Comparison of ENCODE assay signal across 10 cellular contexts in the genomic region with DNA sequence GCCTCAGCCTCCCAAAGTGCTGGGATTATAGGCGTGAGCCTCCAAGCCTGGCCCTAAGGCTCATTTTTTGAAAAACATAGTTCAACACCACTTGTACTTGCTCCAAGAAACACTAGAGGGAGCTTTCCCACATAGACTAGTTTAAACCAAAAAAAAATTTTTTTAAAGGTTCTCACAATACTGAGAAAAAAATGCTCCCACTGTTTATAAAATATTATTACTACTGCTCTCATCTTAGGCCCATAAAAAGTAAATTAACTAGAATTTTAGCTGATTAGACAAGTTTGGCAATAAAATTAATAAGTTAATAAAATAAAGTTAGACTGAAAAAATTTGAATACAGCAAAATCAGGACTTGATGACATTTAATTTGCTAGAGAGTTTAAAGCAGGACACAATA.
DNase-seq lines count a peak whose midpoint lies in the region; ATAC-seq, FAIRE-seq and TF ChIP-seq lines count a peak whose summit lies in the region.
"Had no signal": no experiment of that assay in that cellular context is flagged by ENCODE, and none has a peak within 500 bp of the region (broad histone marks: within the 10 kb centered on the region; RNA-seq: fewer than 3 reads in every experiment).

No MANE protein-coding gene starts in this region.

- no peaks in the 10 kb centered on the region for H3K9me3 Mint-ChIP-seq in natural killer cell treated with Interleukin-12 subunit alpha and Interleukin-12 subunit beta and Interleukin-15 and Interleukin-18, amount 100 ng/mL, for 72 hours
- H3K9me3 Mint-ChIP-seq: activated naive CD8-positive, alpha-beta T cell treated with anti-CD3 and anti-CD28 coated beads, Interleukin-2, amount 10 ng/mL, durations not matched to agents 7 days and 5 days; CD8-positive, alpha-beta memory T cell had no signal

- CTCF ChIA-PET in RWPE1 (lab: Yijun Ruan, JAX) = interaction anchor here (0.7 to 1.7 kb wide), 10 partner anchors 44 to 182 kb away, joined by 3 to 12 read pairs (median 4); a partner anchor contains a TSS

- no peak overlapping the region for H3K4me3 Mint-ChIP-seq in natural killer cell treated with Interleukin-12 subunit alpha and Interleukin-12 subunit beta and Interleukin-15 and Interleukin-18, amount 100 ng/mL, for 72 hours
- H3K4me3 Mint-ChIP-seq: activated naive CD8-positive, alpha-beta T cell treated with anti-CD3 and anti-CD28 coated beads, Interleukin-2, amount 10 ng/mL, durations not matched to agents 7 days and 5 days; CD8-positive, alpha-beta memory T cell had no signal

- FAIRE-seq in HTR-8/SVneo (lab: Jason Lieb, UNC) = no peak

- ATAC-seq in GM21529 (IDR thresholded peaks at IDR 0.05; ENCODE audit: unreplicated experiment) (peak; percentile 80), esophagus mucosa (peak; percentile 65)
- ATAC-seq in natural killer cell treated with Interleukin-12 subunit alpha and Interleukin-12 subunit beta and Interleukin-15 and Interleukin-18, amount 100 ng/mL, for 72 hours = peak; percentile 57 to 66

- DNase-seq in NCI-H1105 treated with DMSO at 0.1 percent for 48 hours (lab: John Stamatoyannopoulos, UW) (peak; percentile 32), NCI-H1105 (lab: John Stamatoyannopoulos, UW) (no peak), HTR-8/SVneo (ENCODE audit: insufficient read length, low spot score) (peak; percentile 15), RWPE1 (ENCODE audit: low spot score) (peak; percentile 50), HuH-7.5 (ENCODE audit: low spot score) (no peak)
- DNase-seq in natural killer cell treated with Interleukin-12 subunit alpha and Interleukin-12 subunit beta and Interleukin-15 and Interleukin-18, amount 100 ng/mL, for 72 hours (ENCODE audit: low spot score) = no peak
- DNase-seq: activated naive CD8-positive, alpha-beta T cell treated with anti-CD3 and anti-CD28 coated beads, Interleukin-2, amount 10 ng/mL, durations not matched to agents 7 days and 5 days had no signal

- H3K27me3 Mint-ChIP-seq in natural killer cell treated with Interleukin-12 subunit alpha and Interleukin-12 subunit beta and Interleukin-15 and Interleukin-18, amount 100 ng/mL, for 72 hours = no peaks in the 10 kb centered on the region

- H3K36me3 Mint-ChIP-seq in natural killer cell treated with Interleukin-12 subunit alpha and Interleukin-12 subunit beta and Interleukin-15 and Interleukin-18, amount 100 ng/mL, for 72 hours = no peaks in the 10 kb centered on the region
- H3K36me3 Mint-ChIP-seq: activated naive CD8-positive, alpha-beta T cell treated with anti-CD3 and anti-CD28 coated beads, Interleukin-2, amount 10 ng/mL, durations not matched to agents 7 days and 5 days; CD8-positive, alpha-beta memory T cell had no signal

- peak overlapping the region in 1 of 2 donors; percentile 26 for H3K27ac Mint-ChIP-seq in natural killer cell treated with Interleukin-12 subunit alpha and Interleukin-12 subunit beta and Interleukin-15 and Interleukin-18, amount 100 ng/mL, for 72 hours
- H3K27ac Mint-ChIP-seq: activated naive CD8-positive, alpha-beta T cell treated with anti-CD3 and anti-CD28 coated beads, Interleukin-2, amount 10 ng/mL, durations not matched to agents 7 days and 5 days had no signal

- no peak overlapping the region for H3K27ac ChIP-seq in RWPE1

- peak; percentile 78 for TF ChIP-seq CTCF in RWPE1 (conservative IDR thresholded peaks at IDR 0.05; ENCODE audit: low read depth)

- H3K4me1 Mint-ChIP-seq in natural killer cell treated with Interleukin-12 subunit alpha and Interleukin-12 subunit beta and Interleukin-15 and Interleukin-18, amount 100 ng/mL, for 72 hours (ENCODE audit: low read depth in 2 of 2) = peaks cover 0 to 11% of the 10 kb centered on the region in 2 donors
- H3K4me1 Mint-ChIP-seq: activated naive CD8-positive, alpha-beta T cell treated with anti-CD3 and anti-CD28 coated beads, Interleukin-2, amount 10 ng/mL, durations not matched to agents 7 days and 5 days; CD8-positive, alpha-beta memory T cell had no signal

- POLR2A ChIA-PET in RWPE1 (lab: Yijun Ruan, JAX; ENCODE audit: low non-redundant PET) = no interaction called here

Comparison
In these comparisons a context has a peak if more than half of its experiments do, and no peak if none do; other contexts are left out.
1. DNase-seq: peak in NCI-H1105 treated with DMSO at 0.1 percent for 48 hours (single experiment), HTR-8/SVneo (single experiment) and RWPE1 (single experiment); none in NCI-H1105 (single experiment), natural killer cell treated with Interleukin-12 subunit alpha and Interleukin-12 subunit beta and Interleukin-15 and Interleukin-18, amount 100 ng/mL, for 72 hours (single experiment) and HuH-7.5 (single experiment).
2. Peak in every context shown above with its lines, with median percentiles within 50 percentile points of each other: ATAC-seq.